Comparison of ENCODE assay signal across 8 cellular contexts in genomic region chr6:25992413-25993037, GRCh38. TPM values are rescaled to one million over a fixed set of nuclear protein-coding genes. Genes with fewer than 3 reads are reported as not detected.
DNase-seq lines count a peak whose midpoint lies in the region; ATAC-seq and TF ChIP-seq lines count a peak whose summit lies in the region.

No MANE protein-coding gene starts in this region.

- peak; percentile 13 to 85 for TF ChIP-seq EP300 in tibial nerve (IDR thresholded peaks at IDR 0.05)

- H3K36me3 ChIP-seq in parathyroid adenoma (ENCODE audit: control insufficient read depth, insufficient read depth, low read length) (no peaks in the 10 kb centered on the region), tibial nerve (peaks cover 0 to 8% (median 0%) of the 10 kb centered on the region in 3 donors)

- no peaks in the 10 kb centered on the region for H3K79me2 ChIP-seq in parathyroid adenoma

- TF ChIP-seq CTCF in GM12865 (IDR thresholded peaks at IDR 0.05; ENCODE audit: insufficient read depth, low read depth, low read length, missing control alignments) (peak; percentile 99), NB4 (IDR thresholded peaks at IDR 0.05; ENCODE audit: low read depth, low read length) (peak; percentile 82), parathyroid adenoma (IDR thresholded peaks at IDR 0.05) (peak; percentile 100), tibial nerve (IDR thresholded peaks at IDR 0.05) (peak; percentile 98 to 100 (median 99))

- H3K27me3 Mint-ChIP-seq in activated naive CD8-positive, alpha-beta T cell treated with anti-CD3 and anti-CD28 coated beads, Interleukin-2, amount 10 ng/mL, durations not matched to agents 7 days and 5 days: no peaks in the 10 kb centered on the region

- H3K27me3 ChIP-seq in parathyroid adenoma (ENCODE audit: control insufficient read depth, insufficient read depth, low read length) (no peaks in the 10 kb centered on the region), tibial nerve (no peaks in the 10 kb centered on the region)

- H3K27ac ChIP-seq in parathyroid adenoma: peak overlapping the region; percentile 88
- peak overlapping the region; percentile 80 to 94 (median 90) for H3K27ac ChIP-seq in tibial nerve

- H3K36me3 Mint-ChIP-seq in activated naive CD8-positive, alpha-beta T cell treated with anti-CD3 and anti-CD28 coated beads, Interleukin-2, amount 10 ng/mL, durations not matched to agents 7 days and 5 days: peaks cover 12% of the 10 kb centered on the region

- peak overlapping the region; percentile 94 for H2AFZ ChIP-seq in parathyroid adenoma

- no peaks in the 10 kb centered on the region for H3K9me3 Mint-ChIP-seq in activated naive CD8-positive, alpha-beta T cell treated with anti-CD3 and anti-CD28 coated beads, Interleukin-2, amount 10 ng/mL, durations not matched to agents 7 days and 5 days

- H3K4me3 ChIP-seq in GM12865 (ENCODE audit: low read depth, low read length) (peak overlapping the region; percentile 93), NB4 (ENCODE audit: low read depth, low read length) (peak overlapping the region; percentile 85), parathyroid adenoma (ENCODE audit: low read depth, low read length) (peak overlapping the region; percentile 84), tibial nerve (peak overlapping the region; percentile 41 to 70 (median 60))

- ATAC-seq in HG02588 (IDR thresholded peaks at IDR 0.05; ENCODE audit: unreplicated experiment): peak; percentile 90
- ATAC-seq in activated naive CD8-positive, alpha-beta T cell treated with anti-CD3 and anti-CD28 coated beads, Interleukin-2, amount 10 ng/mL, durations not matched to agents 7 days and 5 days (ENCODE audit: low read depth): peak; percentile 96
- ATAC-seq in Right ventricle myocardium superior (ENCODE audit: poor library complexity): peak; percentile 98

- intact Hi-C loops in Right ventricle myocardium superior (cut with DNase I): no loop called here

- WGBS in tibial nerve, 2 donors: 1% methylated on average over 26 to 32 of the region's 44 CpGs

- peaks cover 3% of the 10 kb centered on the region for H3K4me1 ChIP-seq in parathyroid adenoma
- peaks cover 0 to 22% (median 4%) of the 10 kb centered on the region in 4 donors for H3K4me1 ChIP-seq in tibial nerve

- DNase-seq in GM12865 (ENCODE audit: low read depth) (peak; percentile 97), NB4 (ENCODE audit: low read depth) (peak; percentile 96), SKM-1 (lab: John Stamatoyannopoulos, UW; ENCODE audit: unreplicated experiment) (peak; percentile 78), Right ventricle myocardium superior (peak; percentile 98), tibial nerve (ENCODE audit: low spot score in 2 of 2) (peak; percentile 93)
- DNase-seq in activated naive CD8-positive, alpha-beta T cell treated with anti-CD3 and anti-CD28 coated beads, Interleukin-2, amount 10 ng/mL, durations not matched to agents 7 days and 5 days: peak; percentile 99

- H3K9me3 ChIP-seq in parathyroid adenoma (ENCODE audit: control insufficient read depth, low read length): no peaks in the 10 kb centered on the region
- H3K9me3 ChIP-seq in tibial nerve: no peaks in the 10 kb centered on the region

- peak overlapping the region; percentile 59 for H3K9ac ChIP-seq in parathyroid adenoma

- H3K4me2 ChIP-seq in parathyroid adenoma (ENCODE audit: low read length): peak overlapping the region; percentile 98

- TF ChIP-seq POLR2A in NB4 (IDR thresholded peaks at IDR 0.05; ENCODE audit: extremely low read depth, insufficient read length) (peak; percentile 86), tibial nerve (IDR thresholded peaks at IDR 0.05) (peak; percentile 89 to 90)

- peaks cover 18% of the 10 kb centered on the region for H3K4me1 Mint-ChIP-seq in activated naive CD8-positive, alpha-beta T cell treated with anti-CD3 and anti-CD28 coated beads, Interleukin-2, amount 10 ng/mL, durations not matched to agents 7 days and 5 days

- H3K27ac Mint-ChIP-seq in activated naive CD8-positive, alpha-beta T cell treated with anti-CD3 and anti-CD28 coated beads, Interleukin-2, amount 10 ng/mL, durations not matched to agents 7 days and 5 days: peak overlapping the region; percentile 96

- POLR2A ChIA-PET in activated naive CD8-positive, alpha-beta T cell treated with anti-CD3 and anti-CD28 coated beads, Interleukin-2, amount 10 ng/mL, durations not matched to agents 7 days and 5 days (lab: Charles Lee): interaction anchor here (0.6 to 4.3 kb wide), 12 partner anchors 10 to 311 kb away, joined by 3 to 64 read pairs (median 6); partner anchors contain the start of gene TRIM38

- peak overlapping the region; percentile 96 for H3K4me3 Mint-ChIP-seq in activated naive CD8-positive, alpha-beta T cell treated with anti-CD3 and anti-CD28 coated beads, Interleukin-2, amount 10 ng/mL, durations not matched to agents 7 days and 5 days

RNA-seq across cellular contexts. Expression of gene TRIM38, which starts 29.9 kb away (rescaled TPM):
- 10 to 100 TPM; 29.1 TPM for total RNA-seq in activated naive CD8-positive, alpha-beta T cell treated with anti-CD3 and anti-CD28 coated beads, Interleukin-2, amount 10 ng/mL, durations not matched to agents 7 days and 5 days
- total RNA-seq in Right ventricle myocardium superior (2.3 TPM), tibial nerve (10 to 100 TPM in 2 of 4 donors, 1 to 10 TPM in 2; 8.8 to 12.2 (median 9.5) TPM)

Comparison
In these comparisons a context has a peak if more than half of its experiments do, and no peak if none do; other contexts are left out.
1. Peak in every context shown above with its lines: DNase-seq, ATAC-seq, H3K4me3 ChIP-seq and H3K27ac ChIP-seq.